In genomic region chr6:170062209-170062903, GRCh38 we compare ENCODE assay signal across 18 cellular contexts.
DNase-seq lines count a peak whose midpoint lies in the region; ATAC-seq lines count a peak whose summit lies in the region.
"Had no signal": no experiment of that assay in that cellular context is flagged by ENCODE, and none has a peak within 500 bp of the region (broad histone marks: within the 10 kb centered on the region; RNA-seq: fewer than 3 reads in every experiment).

No MANE protein-coding gene starts in this region.

- no peak for ATAC-seq in activated naive CD4-positive, alpha-beta T cell treated with anti-CD3 and anti-CD28 coated beads, Interleukin-2, amount 50 U/mL, for 72 hours
- ATAC-seq in left lobe of liver (no peak), GM19035 (IDR thresholded peaks at IDR 0.05; ENCODE audit: unreplicated experiment) (no peak)
- ATAC-seq: A549; stimulated activated naive B cell treated with anti-CD40 and anti-IgM and Interleukin-4, amounts not matched to agents 10 μg/mL and 1 μg/mL and 100 μg/mL, for 72 hours had no signal

- H2BK120ac ChIP-seq in trophoblast cell (ENCODE audit: insufficient read depth, low read length, poor library complexity), result no peak overlapping the region

- no peak overlapping the region for H4K91ac ChIP-seq in trophoblast cell (ENCODE audit: low read depth, low read length)

- H3K27ac Mint-ChIP-seq in activated naive CD4-positive, alpha-beta T cell treated with anti-CD3 and anti-CD28 coated beads, Interleukin-2, amount 50 U/mL, for 72 hours, result peak overlapping the region; percentile 14 to 29
- no peak overlapping the region for H3K27ac Mint-ChIP-seq in activated naive CD4-positive, alpha-beta T cell treated with anti-CD3 and anti-CD28 coated beads for 36 hours
- H3K27ac Mint-ChIP-seq: activated CD4-positive, alpha-beta T cell treated with anti-CD3 and anti-CD28 coated beads, Interleukin-2, amount 10 ng/mL, durations not matched to agents 7 days and 5 days; HFFc6; stimulated activated naive B cell treated with anti-CD40 and anti-IgM and Interleukin-4, amounts not matched to agents 10 μg/mL and 1 μg/mL and 100 μg/mL, for 72 hours had no signal

- H3K9me3 ChIP-seq in trophoblast cell (ENCODE audit: insufficient read depth, low read depth, low read length), result peaks cover 10% of the 10 kb centered on the region
- H3K9me3 ChIP-seq: A549, tibial nerve had no signal

- no peak overlapping the region for H2AFZ ChIP-seq in trophoblast cell (ENCODE audit: insufficient read depth, low read length, poor library complexity)

- intact Hi-C loops in activated naive CD4-positive, alpha-beta T cell treated with anti-CD3 and anti-CD28 coated beads for 36 hours (cut with micrococcal nuclease), result no loop called here

- H3K36me3 Mint-ChIP-seq in activated naive CD4-positive, alpha-beta T cell treated with anti-CD3 and anti-CD28 coated beads, Interleukin-2, amount 50 U/mL, for 72 hours, result no peaks in the 10 kb centered on the region
- H3K36me3 Mint-ChIP-seq in activated naive CD4-positive, alpha-beta T cell treated with anti-CD3 and anti-CD28 coated beads for 36 hours (ENCODE audit: low read depth), result no peaks in the 10 kb centered on the region
- H3K36me3 Mint-ChIP-seq: stimulated activated naive B cell treated with anti-CD40 and anti-IgM and Interleukin-4, amounts not matched to agents 10 μg/mL and 1 μg/mL and 100 μg/mL, for 72 hours had no signal

- no peak overlapping the region for H3K18ac ChIP-seq in trophoblast cell (ENCODE audit: low read length)

- no peak overlapping the region for H3K23ac ChIP-seq in trophoblast cell (ENCODE audit: low read length)

- no peaks in the 10 kb centered on the region for H3K79me2 ChIP-seq in trophoblast cell (ENCODE audit: control insufficient read depth, insufficient read depth, low read length, poor library complexity)

- WGBS in trophoblast cell (ENCODE audit: extremely low coverage, insufficient coverage, insufficient read length), result no CpG with 5 or more reads among the region's 15 CpGs

- no peaks in the 10 kb centered on the region for H3K4me1 Mint-ChIP-seq in activated naive CD4-positive, alpha-beta T cell treated with anti-CD3 and anti-CD28 coated beads for 36 hours (ENCODE audit: low read depth)
- H3K4me1 Mint-ChIP-seq: activated CD4-positive, alpha-beta T cell treated with anti-CD3 and anti-CD28 coated beads, Interleukin-2, amount 10 ng/mL, durations not matched to agents 7 days and 5 days; stimulated activated naive B cell treated with anti-CD40 and anti-IgM and Interleukin-4, amounts not matched to agents 10 μg/mL and 1 μg/mL and 100 μg/mL, for 72 hours had no signal

- no peaks in the 10 kb centered on the region for H3K27me3 Mint-ChIP-seq in activated naive CD4-positive, alpha-beta T cell treated with anti-CD3 and anti-CD28 coated beads for 36 hours (ENCODE audit: low read depth)
- H3K27me3 Mint-ChIP-seq: activated CD4-positive, alpha-beta T cell treated with anti-CD3 and anti-CD28 coated beads, Interleukin-2, amount 10 ng/mL, durations not matched to agents 7 days and 5 days had no signal

- H3K4me3 ChIP-seq in trophoblast cell (ENCODE audit: low read depth, low read length), result peak overlapping the region; percentile 17
- H3K4me3 ChIP-seq: A549, tibial nerve had no signal

- H3K79me1 ChIP-seq in trophoblast cell (ENCODE audit: low read length), result no peaks in the 10 kb centered on the region

- H2BK5ac ChIP-seq in trophoblast cell (ENCODE audit: low read depth, low read length, poor library complexity), result no peak overlapping the region

- CTCF ChIA-PET in activated naive CD4-positive, alpha-beta T cell treated with anti-CD3 and anti-CD28 coated beads for 36 hours (lab: Charles Lee), result no interaction called here

- H3K27me3 ChIP-seq in trophoblast cell (ENCODE audit: insufficient read depth, low read length), result no peaks in the 10 kb centered on the region
- H3K27me3 ChIP-seq: brain microvascular endothelial cell, tibial nerve had no signal

- no peak overlapping the region for H3K4ac ChIP-seq in trophoblast cell (ENCODE audit: low read depth, low read length)

- H3K9ac ChIP-seq in trophoblast cell (ENCODE audit: low read length), result no peak overlapping the region

- no peak overlapping the region for H2BK12ac ChIP-seq in trophoblast cell (ENCODE audit: low read length)

- H3K27ac ChIP-seq in trophoblast cell (ENCODE audit: low read depth, low read length), result no peak overlapping the region
- H3K27ac ChIP-seq: A549, brain microvascular endothelial cell, HL-60, tibial nerve had no signal

- H3K9me3 Mint-ChIP-seq in activated naive CD4-positive, alpha-beta T cell treated with anti-CD3 and anti-CD28 coated beads, Interleukin-2, amount 50 U/mL, for 72 hours, result no peaks in the 10 kb centered on the region
- no peaks in the 10 kb centered on the region for H3K9me3 Mint-ChIP-seq in activated naive CD4-positive, alpha-beta T cell treated with anti-CD3 and anti-CD28 coated beads for 36 hours
- H3K9me3 Mint-ChIP-seq: activated CD4-positive, alpha-beta T cell treated with anti-CD3 and anti-CD28 coated beads, Interleukin-2, amount 10 ng/mL, durations not matched to agents 7 days and 5 days had no signal

- no peak overlapping the region for H4K12ac ChIP-seq in trophoblast cell (ENCODE audit: low read depth, low read length)

- no peak overlapping the region for H2AK5ac ChIP-seq in trophoblast cell (ENCODE audit: low read length)

- no peak overlapping the region for H3K4me2 ChIP-seq in trophoblast cell (ENCODE audit: low read length)
- H3K4me2 ChIP-seq: A549 had no signal

- peak in 1 of 2 donors; percentile 40 for DNase-seq in activated naive CD4-positive, alpha-beta T cell treated with anti-CD3 and anti-CD28 coated beads, Interleukin-2, amount 50 U/mL, for 72 hours (ENCODE audit: low spot score in 2 of 2)
- no peak for DNase-seq in activated naive CD4-positive, alpha-beta T cell treated with anti-CD3 and anti-CD28 coated beads for 36 hours
- DNase-seq in left lobe of liver (ENCODE audit: low spot score), result peak; percentile 38
- no peak for DNase-seq in trophoblast cell
- peak; percentile 29 for DNase-seq in ureter (ENCODE audit: low spot score)
- no peak for DNase-seq in epidermal melanocyte (ENCODE audit: insufficient read length, low spot score)
- DNase-seq in NCI-H187 (lab: John Stamatoyannopoulos, UW), result no peak
- DNase-seq: activated CD4-positive, alpha-beta T cell treated with anti-CD3 and anti-CD28 coated beads, Interleukin-2, amount 10 ng/mL, durations not matched to agents 7 days and 5 days; brain microvascular endothelial cell; HFFc6; NCI-H1417; NCI-H748 treated with DMSO at 0.1 percent for 48 hours; nucleus accumbens; stimulated activated naive B cell treated with anti-CD40 and anti-IgM and Interleukin-4, amounts not matched to agents 10 μg/mL and 1 μg/mL and 100 μg/mL, for 72 hours had no signal

- no peaks in the 10 kb centered on the region for H3K36me3 ChIP-seq in trophoblast cell (ENCODE audit: control insufficient read depth in 1 of 2, insufficient read depth in 2 of 2, low read length in 2 of 2)
- H3K36me3 ChIP-seq: brain microvascular endothelial cell, tibial nerve had no signal

- H4K8ac ChIP-seq in trophoblast cell (ENCODE audit: low read depth, low read length), result no peak overlapping the region

- no peak overlapping the region for H3K4me3 Mint-ChIP-seq in activated naive CD4-positive, alpha-beta T cell treated with anti-CD3 and anti-CD28 coated beads for 36 hours
- H3K4me3 Mint-ChIP-seq: activated CD4-positive, alpha-beta T cell treated with anti-CD3 and anti-CD28 coated beads, Interleukin-2, amount 10 ng/mL, durations not matched to agents 7 days and 5 days; HFFc6; stimulated activated naive B cell treated with anti-CD40 and anti-IgM and Interleukin-4, amounts not matched to agents 10 μg/mL and 1 μg/mL and 100 μg/mL, for 72 hours had no signal

- H3K14ac ChIP-seq in trophoblast cell (ENCODE audit: low read length), result no peak overlapping the region

- H3K4me1 ChIP-seq in trophoblast cell (ENCODE audit: control insufficient read depth in 1 of 2, insufficient read depth in 2 of 2, low read length in 2 of 2), result peaks cover 2 to 10% of the 10 kb centered on the region in 2 experiments
- H3K4me1 ChIP-seq: A549, tibial nerve had no signal

Comparison
In these comparisons a context has a peak if more than half of its experiments do, and no peak if none do; other contexts are left out.
1. DNase-seq: peak in left lobe of liver (single experiment) and ureter (single experiment); none in activated naive CD4-positive, alpha-beta T cell treated with anti-CD3 and anti-CD28 coated beads for 36 hours (single experiment), trophoblast cell (0 of 2), epidermal melanocyte (single experiment) and NCI-H187 (0 of 2).